ENCODE assay signal across 13 cellular contexts in the genomic region with DNA sequence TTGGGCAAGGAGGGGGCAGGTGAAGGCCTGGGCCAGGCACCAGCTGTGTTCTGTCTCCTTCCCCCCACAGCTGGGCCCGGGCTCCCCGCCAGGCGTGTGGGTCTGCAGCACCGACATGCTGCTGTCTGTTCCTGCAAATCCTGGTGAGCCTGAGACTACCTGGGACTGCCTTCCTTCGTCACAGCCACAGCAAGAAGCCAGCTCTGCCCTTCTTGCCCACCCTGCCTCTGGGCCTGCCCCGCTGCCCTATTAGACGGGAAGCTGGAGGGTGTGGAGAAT. TPM values are rescaled to one million over a fixed set of nuclear protein-coding genes. Genes with fewer than 3 reads are reported as not detected.
A peak's percentile ranks its signal among the peaks of the same experiment; 100 is the strongest.
DNase-seq lines count a peak whose midpoint lies in the region; ATAC-seq and TF ChIP-seq lines count a peak whose summit lies in the region.
"Had no signal": no experiment of that assay in that cellular context is flagged by ENCODE, and none has a peak within 500 bp of the region (broad histone marks: within the 10 kb centered on the region; RNA-seq: fewer than 3 reads in every experiment).

No MANE protein-coding gene starts in this region.

- no peak for ATAC-seq in psoas muscle

- DNase-seq in DMS 273 (lab: John Stamatoyannopoulos, UW; ENCODE audit: unreplicated experiment), result peak; percentile 57
- DNase-seq in DMS 273 treated with DMSO at 0.1 percent for 48 hours (lab: John Stamatoyannopoulos, UW), result no peak
- peak; percentile 2 for DNase-seq in iPS-NIHi11 (ENCODE audit: low spot score)
- DNase-seq in psoas muscle, result no peak
- DNase-seq in HK-2 (ENCODE audit: unreplicated experiment), result no peak
- DNase-seq in NK-92 treated with Interleukin-12 subunit alpha and Interleukin-12 subunit beta, amount 100 ng/mL, for 24 hours (lab: John Stamatoyannopoulos, UW), result no peak
- DNase-seq: CD4-positive, CD25-positive, alpha-beta regulatory T cell; DMS153; DMS79 treated with DMSO at 0.1 percent for 48 hours; EL; GM23248 had no signal

- TF ChIP-seq CTCF in psoas muscle (IDR thresholded peaks at IDR 0.05), result no peak

- no peak overlapping the region for H3K4me3 ChIP-seq in psoas muscle
- H3K4me3 ChIP-seq: BLaER1 treated with 17β-estradiol and CSF1 and Interleukin-3, amounts not matched to agents 10 nM and 100 nM; GM23248 had no signal

- H3K9me3 ChIP-seq in psoas muscle, result no peaks in the 10 kb centered on the region
- H3K9me3 ChIP-seq: BLaER1 treated with 17β-estradiol and CSF1 and Interleukin-3, amounts not matched to agents 10 nM and 100 nM had no signal

- H3K36me3 ChIP-seq in psoas muscle (ENCODE audit: insufficient read depth in 1 of 2, low read depth in 1 of 2), result peaks cover 0 to 40% of the 10 kb centered on the region in 2 donors

- intact Hi-C loops in psoas muscle (cut with DNase I), result loop anchor here in 1 of 2 donors (5.0 kb wide), 1 partner anchor 34 kb away; no protein-coding TSS in a partner anchor

- H3K27me3 ChIP-seq in psoas muscle (ENCODE audit: insufficient read depth in 3 of 3, low read length in 2 of 3), result no peaks in the 10 kb centered on the region
- H3K27me3 ChIP-seq: BLaER1 treated with 17β-estradiol and CSF1 and Interleukin-3, amounts not matched to agents 10 nM and 100 nM had no signal

- peaks cover 13% of the 10 kb centered on the region for H3K4me1 ChIP-seq in psoas muscle

- peak overlapping the region; percentile 67 for H3K27ac ChIP-seq in psoas muscle
- H3K27ac ChIP-seq: 22Rv1; BLaER1 treated with 17β-estradiol and CSF1 and Interleukin-3, amounts not matched to agents 10 nM and 100 nM; GM23248 had no signal

- WGBS in psoas muscle, 3 donors, result 76 to 81% (median 81%) methylated on average over 7 of the region's 7 CpGs

RNA-seq across cellular contexts. Expression of gene FCSK, which starts 12.4 kb away (rescaled TPM):
- total RNA-seq in psoas muscle, result 10 to 100 TPM in 2 of 4 donors, 1 to 10 TPM in 2; 4.9 to 11.0 (median 9.3) TPM
- 1 to 10 TPM; 5.7 to 8.0 (median 6.0) TPM for polyA plus RNA-seq in psoas muscle

RNA-seq across cellular contexts. Expression of gene ST3GAL2, which starts 27.9 kb away (rescaled TPM):
- 10 to 100 TPM; 16.8 to 33.0 (median 22.6) TPM for total RNA-seq in psoas muscle
- polyA plus RNA-seq in psoas muscle, result 10 to 100 TPM in 1 of 3 donors, 1 to 10 TPM in 2; 7.0 to 19.8 (median 8.9) TPM

RNA-seq across cellular contexts. Expression of gene COG4, which starts 56.6 kb away (rescaled TPM):
- total RNA-seq in psoas muscle, result 10 to 100 TPM; 41.7 to 77.8 (median 64.9) TPM
- polyA plus RNA-seq in psoas muscle, result 10 to 100 TPM; 29.1 to 80.3 (median 41.4) TPM

RNA-seq across cellular contexts. Expression of gene SF3B3, which starts 56.9 kb away (rescaled TPM):
- total RNA-seq in psoas muscle, result 100 to 1,000 TPM; 145 to 178 (median 157) TPM
- polyA plus RNA-seq in psoas muscle, result 100 to 1,000 TPM in 1 of 3 donors, 10 to 100 TPM in 2; 50.0 to 117 (median 59.9) TPM

Comparison
In these comparisons a context has a peak if more than half of its experiments do, and no peak if none do; other contexts are left out.
1. DNase-seq: peak in DMS 273 (single experiment) and iPS-NIHi11 (single experiment); none in DMS 273 treated with DMSO at 0.1 percent for 48 hours (single experiment), psoas muscle (0 of 2), HK-2 (single experiment) and NK-92 treated with Interleukin-12 subunit alpha and Interleukin-12 subunit beta, amount 100 ng/mL, for 24 hours (single experiment).